25 cellular contexts compared by ENCODE assay signal in the genomic region with DNA sequence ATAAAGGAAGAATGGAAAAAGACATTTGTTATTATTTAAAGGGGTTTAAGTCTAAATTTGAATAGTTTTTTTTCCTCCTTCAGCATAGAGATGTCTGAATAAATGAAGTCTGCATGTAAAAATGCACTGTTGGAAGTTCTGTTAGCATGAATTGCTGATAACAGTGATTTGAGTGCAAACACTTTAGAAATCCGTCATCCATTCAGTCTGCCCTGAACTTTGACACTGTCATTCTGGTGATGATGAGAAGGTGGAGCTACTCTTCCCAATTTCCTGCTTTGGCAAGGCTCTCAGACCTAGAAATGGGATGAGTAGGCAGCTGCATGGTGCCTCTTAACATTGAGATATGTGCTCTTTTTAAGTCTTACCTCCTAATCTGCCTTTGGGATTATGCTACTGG.
DNase-seq lines count a peak whose midpoint lies in the region; ATAC-seq, FAIRE-seq and TF ChIP-seq lines count a peak whose summit lies in the region.
"Had no signal": no experiment of that assay in that cellular context is flagged by ENCODE, and none has a peak within 500 bp of the region (broad histone marks: within the 10 kb centered on the region; RNA-seq: fewer than 3 reads in every experiment).

No MANE protein-coding gene starts in this region.

- no peaks in the 10 kb centered on the region for H3K79me2 ChIP-seq in GM23338 (replicated peaks; ENCODE audit: insufficient read depth)
- H3K79me2 ChIP-seq in mammary epithelial cell (ENCODE audit: insufficient read depth, low read length): no peaks in the 10 kb centered on the region

- H3K27me3 Mint-ChIP-seq in GM23338 (ENCODE audit: insufficient read depth, low read depth, poor library complexity): no peaks in the 10 kb centered on the region
- H3K27me3 Mint-ChIP-seq: CD4-positive, alpha-beta memory T cell had no signal

- peaks cover 23% of the 10 kb centered on the region for H3K4me1 Mint-ChIP-seq in GM23338

- H3K27me3 ChIP-seq in GM23338 (ENCODE audit: insufficient read depth) (no peaks in the 10 kb centered on the region), small intestine (ENCODE audit: control insufficient read depth in 2 of 2, insufficient read depth in 2 of 2, low read length in 2 of 2) (no peaks in the 10 kb centered on the region), mammary epithelial cell (ENCODE audit: insufficient read depth, low read length) (no peaks in the 10 kb centered on the region)
- H3K27me3 ChIP-seq: MG63 had no signal

- CTCF ChIA-PET in mammary epithelial cell (lab: Charles Lee; ENCODE audit: low non-redundant PET): no interaction called here

- no peaks in the 10 kb centered on the region; the same call in 1 of the 2 replicates for H3K9me2 ChIP-seq in GM23338 (ENCODE audit: insufficient read depth)
- H3K9me2 ChIP-seq: SK-N-SH had no signal

- no peaks in the 10 kb centered on the region for H3K9me3 ChIP-seq in small intestine (ENCODE audit: control insufficient read depth, low read depth)
- H3K9me3 ChIP-seq in mammary epithelial cell (replicated peaks; ENCODE audit: insufficient read depth, low read length): no peaks in the 10 kb centered on the region
- H3K9me3 ChIP-seq: SK-N-SH had no signal

- H3K4me2 ChIP-seq in GM23338 (no peak overlapping the region), mammary epithelial cell (ENCODE audit: insufficient read depth, low read depth, low read length) (no peak overlapping the region)
- H3K4me2 ChIP-seq: SK-N-SH had no signal

- H3K4me1 ChIP-seq in GM23338 (ENCODE audit: insufficient read depth) (peaks cover 20% of the 10 kb centered on the region), small intestine (ENCODE audit: control insufficient read depth in 2 of 2, insufficient read depth in 1 of 2, low read depth in 1 of 2, low read length in 1 of 2) (no peaks in the 10 kb centered on the region), mammary epithelial cell (ENCODE audit: insufficient read depth, low read length) (peaks cover 5% of the 10 kb centered on the region)

- H3K36me3 Mint-ChIP-seq in GM23338 (ENCODE audit: low read depth): peaks cover 35% of the 10 kb centered on the region

- no peak for ATAC-seq in GM23338

- no peak for FAIRE-seq in small intestine (lab: Jason Lieb, UNC)
- FAIRE-seq: A204.1, GM12892 had no signal

- dilution Hi-C loops in mammary epithelial cell (cut with HindIII; ENCODE audit: low sequenced_read_pairs): no loop called here

- H3K27ac ChIP-seq in GM23338 (ENCODE audit: low read depth): no peak overlapping the region
- no peak overlapping the region for H3K27ac ChIP-seq in small intestine (ENCODE audit: low read depth in 1 of 2, low read length in 1 of 2)
- H3K27ac ChIP-seq in mammary epithelial cell (ENCODE audit: insufficient read depth, low read depth, low read length): no peak overlapping the region

- H3K4me3 Mint-ChIP-seq in GM23338: no peak overlapping the region
- H3K4me3 Mint-ChIP-seq: CD4-positive, alpha-beta memory T cell; T-helper 1 cell treated with Interleukin-12 subunit alpha and Interleukin-12 subunit beta and Interleukin-4 antibody, amounts not matched to agents 30 μg/mL and 1 μg/mL, for 36 hours had no signal

- no peak overlapping the region for H3K4me3 ChIP-seq in GM23338
- H3K4me3 ChIP-seq in small intestine (ENCODE audit: low read depth in 1 of 2, low read length in 2 of 2): no peak overlapping the region
- no peak overlapping the region for H3K4me3 ChIP-seq in mammary epithelial cell (replicated peaks in 1 of 3; ENCODE audit: insufficient read depth in 1 of 3, low read depth in 2 of 3, low read length in 3 of 3)
- H3K4me3 ChIP-seq: MG63 had no signal

- in situ Hi-C loops in mammary epithelial cell (cut with MboI; ENCODE audit: low sequenced_read_pairs in 2 of 2): no loop called here

- no peaks in the 10 kb centered on the region for H4K20me1 ChIP-seq in GM23338 (replicated peaks; ENCODE audit: insufficient read depth)
- H4K20me1 ChIP-seq in mammary epithelial cell (ENCODE audit: insufficient read depth, low read length): no peaks in the 10 kb centered on the region

- H3K9me3 Mint-ChIP-seq in GM23338: peaks cover 7% of the 10 kb centered on the region
- H3K9me3 Mint-ChIP-seq: CD4-positive, alpha-beta memory T cell had no signal

- WGBS in small intestine, 3 donors: 15 to 65% (median 30%) methylated on average over 1 of the region's 1 CpG
- 100% methylated on average over 1 of the region's 1 CpG for WGBS in mammary epithelial cell (ENCODE audit: low coverage, missing lambda C conversion rate)

- H3F3A ChIP-seq in GM23338 (replicated peaks; ENCODE audit: low read depth): no peaks in the 10 kb centered on the region

- BruUV-seq in mammary epithelial cell (replicated peaks; lab: Mats Ljungman, UMichigan): no TSS peak

- intact Hi-C loops in mammary epithelial cell (cut with micrococcal nuclease): no loop called here

- no peak overlapping the region for H2AFZ ChIP-seq in GM23338
- no peak overlapping the region for H2AFZ ChIP-seq in mammary epithelial cell (ENCODE audit: low read depth, low read length)

- DNase-seq in NCI-H82 (lab: John Stamatoyannopoulos, UW) (peak; percentile 17), NCI-H82 treated with DMSO at 0.1 percent for 48 hours (lab: John Stamatoyannopoulos, UW; ENCODE audit: unreplicated experiment) (no peak), GM23338 (ENCODE audit: low spot score) (no peak), NCI-H748 treated with DMSO at 0.1 percent for 48 hours (lab: John Stamatoyannopoulos, UW) (peak; percentile 15), small intestine (peak; percentile 38), mammary epithelial cell (no peak)
- DNase-seq in activated CD4-positive, alpha-beta T cell treated with anti-CD3 and anti-CD28 coated beads for 48 hours: no peak
- DNase-seq: C1 segment of cervical spinal cord; CD4-positive, alpha-beta memory T cell; COR-L47; DND-41; H7; IMR-90; KG1; MG63; NCI-H1105 treated with DMSO at 0.1 percent for 48 hours; NCI-H146; NCI-H1930; NCI-H226; NCI-H524; SK-N-SH; SW 1271 had no signal

- H3K9ac ChIP-seq in mammary epithelial cell (ENCODE audit: insufficient read depth, low read length): no peak overlapping the region
- H3K9ac ChIP-seq: SK-N-SH had no signal

- no peak for TF ChIP-seq CTCF in GM23338 (conservative IDR thresholded peaks at IDR 0.05; ENCODE audit: low read depth in 2 of 2)
- no peak for TF ChIP-seq CTCF in mammary epithelial cell (conservative IDR thresholded peaks at IDR 0.05 in 1 of 2, IDR thresholded peaks at IDR 0.05 in 1 of 2; ENCODE audit: extremely low read depth in 1 of 2, insufficient read depth in 1 of 2, low read depth in 1 of 2, low read length in 2 of 2)

- peak overlapping the region; percentile 12; the same call in 1 of the 2 replicates for H3K27ac Mint-ChIP-seq in GM23338
- H3K27ac Mint-ChIP-seq: T-helper 1 cell treated with Interleukin-12 subunit alpha and Interleukin-12 subunit beta and Interleukin-4 antibody, amounts not matched to agents 30 μg/mL and 1 μg/mL, for 36 hours had no signal

- H3K36me3 ChIP-seq in GM23338 (ENCODE audit: insufficient read depth) (peaks cover 29% of the 10 kb centered on the region), small intestine (ENCODE audit: control insufficient read depth in 2 of 2, insufficient read depth in 2 of 2, low read length in 2 of 2) (peaks cover 14% of the 10 kb centered on the region in 2 donors), mammary epithelial cell (ENCODE audit: insufficient read depth, low read length) (peaks cover 21% of the 10 kb centered on the region)

TF ChIP-seq in GM23338, 12 proteins besides CTCF, POLR2A, EP300 and RAD21:
- TF ChIP-seq REST (IDR thresholded peaks at IDR 0.05; ENCODE audit: unreplicated experiment): no peak
- no peak for TF ChIP-seq STAT1 (IDR thresholded peaks at IDR 0.05; ENCODE audit: unreplicated experiment)
- no peak for TF ChIP-seq NANOG (IDR thresholded peaks at IDR 0.05; ENCODE audit: borderline replicate concordance)
- no peak for TF ChIP-seq CREB1 (CRISPR knock-in tag; IDR thresholded peaks at IDR 0.05; ENCODE audit: low read depth)
- TF ChIP-seq JUNB (IDR thresholded peaks at IDR 0.05; ENCODE audit: unreplicated experiment): no peak
- TF ChIP-seq EZH2phosphoT487 (IDR thresholded peaks at IDR 0.05; ENCODE audit: unreplicated experiment): no peak
TF ChIP-seq in GM23338: peak in this region for 0.

Comparison
In these comparisons a context has a peak if more than half of its experiments do, and no peak if none do; other contexts are left out.
1. DNase-seq: peak in NCI-H82 (single experiment), NCI-H748 treated with DMSO at 0.1 percent for 48 hours (single experiment) and small intestine (single experiment); none in NCI-H82 treated with DMSO at 0.1 percent for 48 hours (single experiment), GM23338 (single experiment), activated CD4-positive, alpha-beta T cell treated with anti-CD3 and anti-CD28 coated beads for 48 hours (single experiment) and mammary epithelial cell (single experiment).